1 cellular context compared by ENCODE assay signal in genomic region chr10:80205478-80206276, GRCh38.
TF ChIP-seq lines count a peak whose summit lies in the region.

ANXA11 (minus strand) TSS chr10:80205537; CDS start chr10:80172861, 32,676 bp downstream.

TF ChIP-seq in HepG2, 621 proteins besides CTCF, POLR2A, EP300 and RAD21 (continued from another document and continues in another):
- TF ChIP-seq HMG20B (CRISPR knock-in tag; conservative IDR thresholded peaks at IDR 0.05) = no peak
- no peak; the same call in 1 of the 2 replicates for TF ChIP-seq SALL2 (CRISPR knock-in tag; IDR thresholded peaks at IDR 0.05)
- no peak for TF ChIP-seq ZNF563 (CRISPR knock-in tag; IDR thresholded peaks at IDR 0.05)
- no peak for TF ChIP-seq ZNF629 (CRISPR knock-in tag; conservative IDR thresholded peaks at IDR 0.05)
- no peak for TF ChIP-seq MEF2D (CRISPR knock-in tag; IDR thresholded peaks at IDR 0.05)
- peak; percentile 77 for TF ChIP-seq HNRNPL (IDR thresholded peaks at IDR 0.05; ENCODE audit: low read depth, low read length)
- no peak for TF ChIP-seq ATF1 (CRISPR knock-in tag; IDR thresholded peaks at IDR 0.05)
- TF ChIP-seq KLF12 (CRISPR knock-in tag; IDR thresholded peaks at IDR 0.05; ENCODE audit: borderline replicate concordance) = no peak
- TF ChIP-seq, protein P1, sequence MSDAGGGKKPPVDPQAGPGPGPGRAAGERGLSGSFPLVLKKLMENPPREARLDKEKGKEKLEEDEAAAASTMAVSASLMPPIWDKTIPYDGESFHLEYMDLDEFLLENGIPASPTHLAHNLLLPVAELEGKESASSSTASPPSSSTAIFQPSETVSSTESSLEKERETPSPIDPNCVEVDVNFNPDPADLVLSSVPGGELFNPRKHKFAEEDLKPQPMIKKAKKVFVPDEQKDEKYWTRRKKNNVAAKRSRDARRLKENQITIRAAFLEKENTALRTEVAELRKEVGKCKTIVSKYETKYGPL (CRISPR knock-in tag; IDR thresholded peaks at IDR 0.05) = 0 out of 2 replicates have a peak, but pooled peaks have one; percentile 25
- no peak for TF ChIP-seq LRRFIP1 (CRISPR knock-in tag; conservative IDR thresholded peaks at IDR 0.05)
- TF ChIP-seq, protein P2, sequence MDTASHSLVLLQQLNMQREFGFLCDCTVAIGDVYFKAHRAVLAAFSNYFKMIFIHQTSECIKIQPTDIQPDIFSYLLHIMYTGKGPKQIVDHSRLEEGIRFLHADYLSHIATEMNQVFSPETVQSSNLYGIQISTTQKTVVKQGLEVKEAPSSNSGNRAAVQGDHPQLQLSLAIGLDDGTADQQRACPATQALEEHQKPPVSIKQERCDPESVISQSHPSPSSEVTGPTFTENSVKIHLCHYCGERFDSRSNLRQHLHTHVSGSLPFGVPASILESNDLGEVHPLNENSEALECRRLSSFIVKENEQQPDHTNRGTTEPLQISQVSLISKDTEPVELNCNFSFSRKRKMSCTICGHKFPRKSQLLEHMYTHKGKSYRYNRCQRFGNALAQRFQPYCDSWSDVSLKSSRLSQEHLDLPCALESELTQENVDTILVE (CRISPR knock-in tag; IDR thresholded peaks at IDR 0.05) = no peak
- TF ChIP-seq, protein P3, sequence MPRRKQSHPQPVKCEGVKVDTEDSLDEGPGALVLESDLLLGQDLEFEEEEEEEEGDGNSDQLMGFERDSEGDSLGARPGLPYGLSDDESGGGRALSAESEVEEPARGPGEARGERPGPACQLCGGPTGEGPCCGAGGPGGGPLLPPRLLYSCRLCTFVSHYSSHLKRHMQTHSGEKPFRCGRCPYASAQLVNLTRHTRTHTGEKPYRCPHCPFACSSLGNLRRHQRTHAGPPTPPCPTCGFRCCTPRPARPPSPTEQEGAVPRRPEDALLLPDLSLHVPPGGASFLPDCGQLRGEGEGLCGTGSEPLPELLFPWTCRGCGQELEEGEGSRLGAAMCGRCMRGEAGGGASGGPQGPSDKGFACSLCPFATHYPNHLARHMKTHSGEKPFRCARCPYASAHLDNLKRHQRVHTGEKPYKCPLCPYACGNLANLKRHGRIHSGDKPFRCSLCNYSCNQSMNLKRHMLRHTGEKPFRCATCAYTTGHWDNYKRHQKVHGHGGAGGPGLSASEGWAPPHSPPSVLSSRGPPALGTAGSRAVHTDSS (CRISPR knock-in tag; conservative IDR thresholded peaks at IDR 0.05) = no peak
- no peak for TF ChIP-seq PAX8 (CRISPR knock-in tag; IDR thresholded peaks at IDR 0.05; ENCODE audit: borderline replicate concordance)
- TF ChIP-seq HINFP (CRISPR knock-in tag; IDR thresholded peaks at IDR 0.05; ENCODE audit: low read depth) = peak; percentile 62; the same call in 1 of the 2 replicates
- no peak for TF ChIP-seq ZNF383 (CRISPR knock-in tag; IDR thresholded peaks at IDR 0.05; ENCODE audit: borderline replicate concordance)
- TF ChIP-seq, protein P4, sequence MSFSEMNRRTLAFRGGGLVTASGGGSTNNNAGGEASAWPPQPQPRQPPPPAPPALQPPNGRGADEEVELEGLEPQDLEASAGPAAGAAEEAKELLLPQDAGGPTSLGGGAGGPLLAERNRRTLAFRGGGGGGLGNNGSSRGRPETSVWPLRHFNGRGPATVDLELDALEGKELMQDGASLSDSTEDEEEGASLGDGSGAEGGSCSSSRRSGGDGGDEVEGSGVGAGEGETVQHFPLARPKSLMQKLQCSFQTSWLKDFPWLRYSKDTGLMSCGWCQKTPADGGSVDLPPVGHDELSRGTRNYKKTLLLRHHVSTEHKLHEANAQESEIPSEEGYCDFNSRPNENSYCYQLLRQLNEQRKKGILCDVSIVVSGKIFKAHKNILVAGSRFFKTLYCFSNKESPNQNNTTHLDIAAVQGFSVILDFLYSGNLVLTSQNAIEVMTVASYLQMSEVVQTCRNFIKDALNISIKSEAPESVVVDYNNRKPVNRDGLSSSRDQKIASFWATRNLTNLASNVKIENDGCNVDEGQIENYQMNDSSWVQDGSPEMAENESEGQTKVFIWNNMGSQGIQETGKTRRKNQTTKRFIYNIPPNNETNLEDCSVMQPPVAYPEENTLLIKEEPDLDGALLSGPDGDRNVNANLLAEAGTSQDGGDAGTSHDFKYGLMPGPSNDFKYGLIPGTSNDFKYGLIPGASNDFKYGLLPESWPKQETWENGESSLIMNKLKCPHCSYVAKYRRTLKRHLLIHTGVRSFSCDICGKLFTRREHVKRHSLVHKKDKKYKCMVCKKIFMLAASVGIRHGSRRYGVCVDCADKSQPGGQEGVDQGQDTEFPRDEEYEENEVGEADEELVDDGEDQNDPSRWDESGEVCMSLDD (CRISPR knock-in tag; IDR thresholded peaks at IDR 0.05; ENCODE audit: borderline replicate concordance) = no peak
- no peak for TF ChIP-seq ZNF3 (CRISPR knock-in tag; IDR thresholded peaks at IDR 0.05)
- TF ChIP-seq, protein P5, sequence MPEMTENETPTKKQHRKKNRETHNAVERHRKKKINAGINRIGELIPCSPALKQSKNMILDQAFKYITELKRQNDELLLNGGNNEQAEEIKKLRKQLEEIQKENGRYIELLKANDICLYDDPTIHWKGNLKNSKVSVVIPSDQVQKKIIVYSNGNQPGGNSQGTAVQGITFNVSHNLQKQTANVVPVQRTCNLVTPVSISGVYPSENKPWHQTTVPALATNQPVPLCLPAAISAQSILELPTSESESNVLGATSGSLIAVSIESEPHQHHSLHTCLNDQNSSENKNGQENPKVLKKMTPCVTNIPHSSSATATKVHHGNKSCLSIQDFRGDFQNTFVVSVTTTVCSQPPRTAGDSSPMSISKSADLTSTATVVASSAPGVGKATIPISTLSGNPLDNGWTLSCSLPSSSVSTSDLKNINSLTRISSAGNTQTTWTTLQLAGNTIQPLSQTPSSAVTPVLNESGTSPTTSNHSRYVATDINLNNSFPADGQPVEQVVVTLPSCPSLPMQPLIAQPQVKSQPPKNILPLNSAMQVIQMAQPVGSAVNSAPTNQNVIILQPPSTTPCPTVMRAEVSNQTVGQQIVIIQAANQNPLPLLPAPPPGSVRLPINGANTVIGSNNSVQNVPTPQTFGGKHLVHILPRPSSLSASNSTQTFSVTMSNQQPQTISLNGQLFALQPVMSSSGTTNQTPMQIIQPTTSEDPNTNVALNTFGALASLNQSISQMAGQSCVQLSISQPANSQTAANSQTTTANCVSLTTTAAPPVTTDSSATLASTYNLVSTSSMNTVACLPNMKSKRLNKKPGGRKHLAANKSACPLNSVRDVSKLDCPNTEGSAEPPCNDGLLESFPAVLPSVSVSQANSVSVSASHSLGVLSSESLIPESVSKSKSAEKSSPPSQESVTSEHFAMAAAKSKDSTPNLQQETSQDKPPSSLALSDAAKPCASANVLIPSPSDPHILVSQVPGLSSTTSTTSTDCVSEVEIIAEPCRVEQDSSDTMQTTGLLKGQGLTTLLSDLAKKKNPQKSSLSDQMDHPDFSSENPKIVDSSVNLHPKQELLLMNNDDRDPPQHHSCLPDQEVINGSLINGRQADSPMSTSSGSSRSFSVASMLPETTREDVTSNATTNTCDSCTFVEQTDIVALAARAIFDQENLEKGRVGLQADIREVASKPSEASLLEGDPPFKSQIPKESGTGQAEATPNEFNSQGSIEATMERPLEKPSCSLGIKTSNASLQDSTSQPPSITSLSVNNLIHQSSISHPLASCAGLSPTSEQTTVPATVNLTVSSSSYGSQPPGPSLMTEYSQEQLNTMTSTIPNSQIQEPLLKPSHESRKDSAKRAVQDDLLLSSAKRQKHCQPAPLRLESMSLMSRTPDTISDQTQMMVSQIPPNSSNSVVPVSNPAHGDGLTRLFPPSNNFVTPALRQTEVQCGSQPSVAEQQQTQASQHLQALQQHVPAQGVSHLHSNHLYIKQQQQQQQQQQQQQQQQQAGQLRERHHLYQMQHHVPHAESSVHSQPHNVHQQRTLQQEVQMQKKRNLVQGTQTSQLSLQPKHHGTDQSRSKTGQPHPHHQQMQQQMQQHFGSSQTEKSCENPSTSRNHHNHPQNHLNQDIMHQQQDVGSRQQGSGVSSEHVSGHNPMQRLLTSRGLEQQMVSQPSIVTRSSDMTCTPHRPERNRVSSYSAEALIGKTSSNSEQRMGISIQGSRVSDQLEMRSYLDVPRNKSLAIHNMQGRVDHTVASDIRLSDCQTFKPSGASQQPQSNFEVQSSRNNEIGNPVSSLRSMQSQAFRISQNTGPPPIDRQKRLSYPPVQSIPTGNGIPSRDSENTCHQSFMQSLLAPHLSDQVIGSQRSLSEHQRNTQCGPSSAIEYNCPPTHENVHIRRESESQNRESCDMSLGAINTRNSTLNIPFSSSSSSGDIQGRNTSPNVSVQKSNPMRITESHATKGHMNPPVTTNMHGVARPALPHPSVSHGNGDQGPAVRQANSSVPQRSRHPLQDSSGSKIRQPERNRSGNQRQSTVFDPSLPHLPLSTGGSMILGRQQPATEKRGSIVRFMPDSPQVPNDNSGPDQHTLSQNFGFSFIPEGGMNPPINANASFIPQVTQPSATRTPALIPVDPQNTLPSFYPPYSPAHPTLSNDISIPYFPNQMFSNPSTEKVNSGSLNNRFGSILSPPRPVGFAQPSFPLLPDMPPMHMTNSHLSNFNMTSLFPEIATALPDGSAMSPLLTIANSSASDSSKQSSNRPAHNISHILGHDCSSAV (CRISPR knock-in tag; IDR thresholded peaks at IDR 0.05; ENCODE audit: borderline replicate concordance) = 0 out of 2 replicates have a peak, but pooled peaks have one; percentile 72
- no peak for TF ChIP-seq ZNF678 (CRISPR knock-in tag; IDR thresholded peaks at IDR 0.05)
- TF ChIP-seq MED8 (CRISPR knock-in tag; IDR thresholded peaks at IDR 0.05; ENCODE audit: insufficient replicate concordance) = peak; percentile 23
- no peak for TF ChIP-seq ZSCAN25 (CRISPR knock-in tag; IDR thresholded peaks at IDR 0.05)
- TF ChIP-seq, protein P6, sequence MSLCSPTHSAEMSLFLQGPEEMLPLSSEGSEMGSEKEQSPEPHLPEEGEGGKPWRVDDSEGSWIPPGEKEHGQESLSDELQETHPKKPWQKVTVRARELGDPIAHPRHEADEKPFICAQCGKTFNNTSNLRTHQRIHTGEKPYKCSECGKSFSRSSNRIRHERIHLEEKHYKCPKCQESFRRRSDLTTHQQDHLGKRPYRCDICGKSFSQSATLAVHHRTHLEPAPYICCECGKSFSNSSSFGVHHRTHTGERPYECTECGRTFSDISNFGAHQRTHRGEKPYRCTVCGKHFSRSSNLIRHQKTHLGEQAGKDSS (CRISPR knock-in tag; IDR thresholded peaks at IDR 0.05; ENCODE audit: borderline replicate concordance, low read depth) = peak; percentile 67; the same call in 1 of the 2 replicates
- TF ChIP-seq FOXA1 (IDR thresholded peaks at IDR 0.05) = no peak
- TF ChIP-seq FOXA1 (CRISPR knock-in tag; IDR thresholded peaks at IDR 0.05) = no peak
- peak; percentile 46; the same call in 1 of the 2 replicates for TF ChIP-seq ZNF552 (CRISPR knock-in tag; IDR thresholded peaks at IDR 0.05; ENCODE audit: borderline replicate concordance)
- TF ChIP-seq TAF1 (CRISPR knock-in tag; IDR thresholded peaks at IDR 0.05) = peak; percentile 79
- no peak for TF ChIP-seq ZHX2 (IDR thresholded peaks at IDR 0.05; ENCODE audit: low read depth)
- 0 out of 2 replicates have a peak, but pooled peaks have one; percentile 50 for TF ChIP-seq ZHX2 (CRISPR knock-in tag; IDR thresholded peaks at IDR 0.05; ENCODE audit: borderline replicate concordance)
